ENCODE assay signal across 10 cellular contexts in genomic region chr4:157099506-157099905, GRCh38. TPM values are rescaled to one million over a fixed set of nuclear protein-coding genes. Genes with fewer than 3 reads are reported as not detected.
"Had no signal": no experiment of that assay in that cellular context is flagged by ENCODE, and none has a peak within 500 bp of the region (broad histone marks: within the 10 kb centered on the region; RNA-seq: fewer than 3 reads in every experiment).

No MANE protein-coding gene starts in this region.

- H3K27ac ChIP-seq: HL-60, KMS-11 had no signal

- FAIRE-seq: HepG2, HTR-8/SVneo, K562 had no signal

- H3K9ac ChIP-seq: KMS-11 had no signal

- H3K4me3 ChIP-seq: K562 had no signal

- DNase-seq: IMR-90, KBM-7, KG1 had no signal

- H3K4me2 ChIP-seq: KMS-11 had no signal

RNA-seq across cellular contexts. Expression of gene GLRB, which starts 23.6 kb away (rescaled TPM):
- total RNA-seq: HT-29, K562 had no signal
- polyA plus RNA-seq: IgD-negative memory B cell, K562 had no signal
